Comparison of ENCODE assay signal across 1 cellular context in genomic region chr3:50299638-50299928, GRCh38.
A peak's percentile ranks its signal among the peaks of the same experiment; 100 is the strongest.
TF ChIP-seq lines count a peak whose summit lies in the region.

No MANE protein-coding gene starts in this region.

TF ChIP-seq in HepG2, 621 proteins besides CTCF, POLR2A, EP300 and RAD21 (continued from another document and continues in another):
- peak; percentile 77; the same call in 1 of the 2 replicates for TF ChIP-seq E2F1 (CRISPR knock-in tag; IDR thresholded peaks at IDR 0.05)
- no peak for TF ChIP-seq PBX3 (CRISPR knock-in tag; IDR thresholded peaks at IDR 0.05; ENCODE audit: borderline replicate concordance)
- peak; percentile 26 for TF ChIP-seq POLR2G (IDR thresholded peaks at IDR 0.05; ENCODE audit: low read depth, low read length)
- TF ChIP-seq ZBTB10 (CRISPR knock-in tag; IDR thresholded peaks at IDR 0.05; ENCODE audit: borderline replicate concordance), result peak; percentile 38; the same call in 1 of the 2 replicates
- no peak for TF ChIP-seq KDM2A (CRISPR knock-in tag; IDR thresholded peaks at IDR 0.05; ENCODE audit: borderline replicate concordance, low read depth)
- peak; percentile 56; the same call in 1 of the 2 replicates for TF ChIP-seq ZBTB20 (CRISPR knock-in tag; IDR thresholded peaks at IDR 0.05; ENCODE audit: borderline replicate concordance, low read depth)
- TF ChIP-seq SRSF1 (optimal IDR thresholded peaks at IDR 0.05; ENCODE audit: low read depth, low read length), result no peak
- no peak for TF ChIP-seq ZNF687 (CRISPR knock-in tag; IDR thresholded peaks at IDR 0.05)
- TF ChIP-seq DR1 (CRISPR knock-in tag; IDR thresholded peaks at IDR 0.05), result 0 out of 2 replicates have a peak, but pooled peaks have one; percentile 31
- TF ChIP-seq XRCC5 (optimal IDR thresholded peaks at IDR 0.05; ENCODE audit: low read length), result peak; percentile 33
- no peak for TF ChIP-seq ZNF292 (CRISPR knock-in tag; IDR thresholded peaks at IDR 0.05; ENCODE audit: borderline replicate concordance, low read depth)
- no peak for TF ChIP-seq ZNF451 (CRISPR knock-in tag; IDR thresholded peaks at IDR 0.05)
- TF ChIP-seq ZSCAN20 (CRISPR knock-in tag; IDR thresholded peaks at IDR 0.05; ENCODE audit: borderline replicate concordance), result no peak
- TF ChIP-seq HOXA3 (CRISPR knock-in tag; IDR thresholded peaks at IDR 0.05), result peak; percentile 53; the same call in 1 of the 2 replicates
- no peak for TF ChIP-seq ZFYVE20 (CRISPR knock-in tag; IDR thresholded peaks at IDR 0.05; ENCODE audit: borderline replicate concordance, low read depth)
- TF ChIP-seq ZFP90 (CRISPR knock-in tag; IDR thresholded peaks at IDR 0.05; ENCODE audit: borderline replicate concordance), result 0 out of 2 replicates have a peak, but pooled peaks have one; percentile 6
- TF ChIP-seq ZSCAN25 (CRISPR knock-in tag; IDR thresholded peaks at IDR 0.05), result no peak; the same call in 1 of the 2 replicates
- TF ChIP-seq SNAPC5 (CRISPR knock-in tag; IDR thresholded peaks at IDR 0.05; ENCODE audit: borderline replicate concordance), result peak; percentile 56; the same call in 1 of the 2 replicates
- peak; percentile 50 for TF ChIP-seq FOXP4 (CRISPR knock-in tag; IDR thresholded peaks at IDR 0.05)
- TF ChIP-seq ZBTB34 (CRISPR knock-in tag; IDR thresholded peaks at IDR 0.05), result peak; percentile 77; the same call in 1 of the 2 replicates
- TF ChIP-seq GABPB1 (CRISPR knock-in tag; IDR thresholded peaks at IDR 0.05), result peak; percentile 51; the same call in 1 of the 2 replicates
- no peak for TF ChIP-seq ZNF558 (CRISPR knock-in tag; IDR thresholded peaks at IDR 0.05; ENCODE audit: borderline replicate concordance)
- TF ChIP-seq MEIS1 (CRISPR knock-in tag; IDR thresholded peaks at IDR 0.05; ENCODE audit: borderline replicate concordance), result 0 out of 2 replicates have a peak, but pooled peaks have one; percentile 42
- no peak for TF ChIP-seq ONECUT2 (CRISPR knock-in tag; IDR thresholded peaks at IDR 0.05)
- peak; percentile 98 for TF ChIP-seq ZNF205 (CRISPR knock-in tag; IDR thresholded peaks at IDR 0.05)
- TF ChIP-seq ZBTB7B (CRISPR knock-in tag; IDR thresholded peaks at IDR 0.05), result 0 out of 2 replicates have a peak, but pooled peaks have one; percentile 52
- TF ChIP-seq ZFP62 (CRISPR knock-in tag; IDR thresholded peaks at IDR 0.05), result peak; percentile 30; the same call in 1 of the 2 replicates
- TF ChIP-seq TARDBP (CRISPR knock-in tag; IDR thresholded peaks at IDR 0.05), result no peak
- TF ChIP-seq ZBTB21 (CRISPR knock-in tag; IDR thresholded peaks at IDR 0.05), result peak; percentile 85; the same call in 1 of the 2 replicates
- 0 out of 2 replicates have a peak, but pooled peaks have one; percentile 32 for TF ChIP-seq ATF3 (CRISPR knock-in tag; IDR thresholded peaks at IDR 0.05)
- no peak for TF ChIP-seq ZBTB14 (CRISPR knock-in tag; IDR thresholded peaks at IDR 0.05)
- no peak for TF ChIP-seq ZNF24 (IDR thresholded peaks at IDR 0.05)
- no peak for TF ChIP-seq MXI1 (IDR thresholded peaks at IDR 0.05; ENCODE audit: borderline replicate concordance, low read depth, low read length)
- no peak for TF ChIP-seq ZNF672 (CRISPR knock-in tag; IDR thresholded peaks at IDR 0.05)
- no peak for TF ChIP-seq ZNF180 (CRISPR knock-in tag; IDR thresholded peaks at IDR 0.05; ENCODE audit: borderline replicate concordance, low read depth)
- TF ChIP-seq AKNA (CRISPR knock-in tag; IDR thresholded peaks at IDR 0.05; ENCODE audit: borderline replicate concordance), result no peak
- TF ChIP-seq RXRB (CRISPR knock-in tag; IDR thresholded peaks at IDR 0.05; ENCODE audit: borderline replicate concordance), result no peak; the same call in 1 of the 2 replicates
- TF ChIP-seq SATB2 (CRISPR knock-in tag; IDR thresholded peaks at IDR 0.05), result no peak
- TF ChIP-seq FOXP1 (IDR thresholded peaks at IDR 0.05), result no peak
- TF ChIP-seq FOXP1 (CRISPR knock-in tag; IDR thresholded peaks at IDR 0.05), result peak; percentile 51; the same call in 1 of the 2 replicates
- 0 out of 2 replicates have a peak, but pooled peaks have one; percentile 13 for TF ChIP-seq PITX1 (CRISPR knock-in tag; IDR thresholded peaks at IDR 0.05)
- peak; percentile 81 for TF ChIP-seq TBX2 (CRISPR knock-in tag; IDR thresholded peaks at IDR 0.05; ENCODE audit: borderline replicate concordance)
- TF ChIP-seq ZNF557 (CRISPR knock-in tag; IDR thresholded peaks at IDR 0.05), result peak; percentile 70; the same call in 1 of the 2 replicates
